ENCODE assay signal across 10 cellular contexts in the genomic region with DNA sequence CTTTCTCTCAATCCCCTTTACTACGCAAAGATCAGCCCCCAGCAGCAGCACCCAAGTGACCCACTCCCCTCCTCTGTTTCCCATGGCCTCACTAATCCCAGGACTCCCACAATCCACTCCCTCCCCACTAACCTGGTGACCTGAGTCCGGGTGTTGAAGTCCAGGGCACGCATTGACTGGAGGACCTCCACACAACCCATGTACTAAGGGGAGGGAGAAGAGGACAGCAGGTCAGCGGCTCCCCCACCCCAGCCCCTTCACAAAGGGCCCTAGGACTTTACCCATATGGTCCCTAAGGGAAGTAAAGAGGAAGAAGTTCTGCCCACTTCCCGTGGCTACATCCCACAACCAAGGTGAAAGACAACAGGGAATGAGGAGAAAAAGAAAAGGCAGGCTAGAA. TPM values are rescaled to one million over a fixed set of nuclear protein-coding genes. Genes with fewer than 3 reads are reported as not detected.
DNase-seq lines count a peak whose midpoint lies in the region; ATAC-seq, FAIRE-seq and TF ChIP-seq lines count a peak whose summit lies in the region.
"Had no signal": no experiment of that assay in that cellular context is flagged by ENCODE, and none has a peak within 500 bp of the region (broad histone marks: within the 10 kb centered on the region; RNA-seq: fewer than 3 reads in every experiment).

No MANE protein-coding gene starts in this region.

- intact Hi-C loops in activated CD8-positive, alpha-beta T cell treated with anti-CD3 and anti-CD28 coated beads for 36 hours (cut with micrococcal nuclease): no loop called here

- peaks cover 61% of the 10 kb centered on the region for H3K4me1 ChIP-seq in skeletal muscle satellite cell (ENCODE audit: control insufficient read depth, insufficient read depth, low read length)

- H3K27me3 ChIP-seq in skeletal muscle satellite cell (ENCODE audit: control insufficient read depth, insufficient read depth, low read length): no peaks in the 10 kb centered on the region

- no peaks in the 10 kb centered on the region for H3K9me3 ChIP-seq in skeletal muscle satellite cell (replicated peaks; ENCODE audit: low read length)

- no peak for TF ChIP-seq CTCF in activated CD8-positive, alpha-beta T cell treated with anti-CD3 and anti-CD28 coated beads for 36 hours (IDR thresholded peaks at IDR 0.05)
- no peak for TF ChIP-seq CTCF in glutamatergic neuron (IDR thresholded peaks at IDR 0.05; ENCODE audit: partially characterized antibody, unreplicated experiment)

- POLR2A ChIA-PET in activated CD8-positive, alpha-beta T cell treated with anti-CD3 and anti-CD28 coated beads for 36 hours (lab: Charles Lee): interaction anchor here (0.9 kb wide), 1 partner anchor 13 kb away, joined by 3 read pairs; a partner anchor contains a TSS

- H3K4me2 ChIP-seq in skeletal muscle satellite cell (ENCODE audit: low read length): peak overlapping the region; percentile 97

- no peak overlapping the region for H3K4me3 Mint-ChIP-seq in activated CD8-positive, alpha-beta T cell treated with anti-CD3 and anti-CD28 coated beads for 36 hours
- peak overlapping the region; percentile 98 for H3K4me3 Mint-ChIP-seq in glutamatergic neuron (ENCODE audit: unreplicated experiment)

- H3K36me3 ChIP-seq in skeletal muscle satellite cell (ENCODE audit: insufficient read depth, low read length): peaks cover 43% of the 10 kb centered on the region

- no peak for FAIRE-seq in H54 (lab: Jason Lieb, UNC)
- FAIRE-seq: GM18507 had no signal

- DNase-seq in H54 (ENCODE audit: insufficient read length, low spot score) (no peak), glutamatergic neuron (no peak), EL (no peak)
- no peak for DNase-seq in activated CD8-positive, alpha-beta T cell treated with anti-CD3 and anti-CD28 coated beads for 36 hours
- DNase-seq: central memory CD4-positive, alpha-beta T cell had no signal

- no peaks in the 10 kb centered on the region for H3K27me3 Mint-ChIP-seq in activated CD8-positive, alpha-beta T cell treated with anti-CD3 and anti-CD28 coated beads for 36 hours
- H3K27me3 Mint-ChIP-seq in glutamatergic neuron (ENCODE audit: unreplicated experiment): peaks cover 9% of the 10 kb centered on the region

- H3K4me3 ChIP-seq in skeletal muscle satellite cell (ENCODE audit: low read length): peak overlapping the region; percentile 84

- H3K9me3 Mint-ChIP-seq in activated CD8-positive, alpha-beta T cell treated with anti-CD3 and anti-CD28 coated beads for 36 hours: no peaks in the 10 kb centered on the region
- H3K9me3 Mint-ChIP-seq in glutamatergic neuron (ENCODE audit: unreplicated experiment): peaks cover 7% of the 10 kb centered on the region

- peak overlapping the region; percentile 94 for H3K9ac ChIP-seq in skeletal muscle satellite cell (ENCODE audit: low read depth, low read length)

- peaks cover 27% of the 10 kb centered on the region for H3K4me1 Mint-ChIP-seq in activated CD8-positive, alpha-beta T cell treated with anti-CD3 and anti-CD28 coated beads for 36 hours (ENCODE audit: low read depth)
- H3K4me1 Mint-ChIP-seq in glutamatergic neuron (ENCODE audit: low read depth, unreplicated experiment): peaks cover 31% of the 10 kb centered on the region

- CTCF ChIA-PET in activated CD8-positive, alpha-beta T cell treated with anti-CD3 and anti-CD28 coated beads for 36 hours (lab: Charles Lee): interaction anchor here (1.3 to 6.5 kb wide), 4 partner anchors 8 to 82 kb away, joined by 3 to 34 read pairs (median 18); a partner anchor contains a TSS

- H3K27ac Mint-ChIP-seq in activated CD8-positive, alpha-beta T cell treated with anti-CD3 and anti-CD28 coated beads for 36 hours: peak overlapping the region; percentile 69
- peak overlapping the region; percentile 94 for H3K27ac Mint-ChIP-seq in glutamatergic neuron (ENCODE audit: unreplicated experiment)

- H3K36me3 Mint-ChIP-seq in activated CD8-positive, alpha-beta T cell treated with anti-CD3 and anti-CD28 coated beads for 36 hours (ENCODE audit: low read depth): peaks cover 20% of the 10 kb centered on the region
- no peaks in the 10 kb centered on the region for H3K36me3 Mint-ChIP-seq in glutamatergic neuron (ENCODE audit: unreplicated experiment)

- 0 out of 2 replicates have a peak, but pooled peaks have one; percentile 6 for TF ChIP-seq POLR2A in H54 (IDR thresholded peaks at IDR 0.05; ENCODE audit: low read depth, low read length)

- no peak for ATAC-seq in activated CD8-positive, alpha-beta T cell treated with anti-CD3 and anti-CD28 coated beads for 36 hours
- ATAC-seq in HG02588 (IDR thresholded peaks at IDR 0.05; ENCODE audit: unreplicated experiment): no peak
- no peak for ATAC-seq in HG02763 (IDR thresholded peaks at IDR 0.05; ENCODE audit: unreplicated experiment)
- no peak for ATAC-seq in GM19351 (IDR thresholded peaks at IDR 0.05; ENCODE audit: unreplicated experiment)

RNA-seq across cellular contexts. Expression of a gene that starts 1.3 kb away (rescaled TPM):
- 10 to 100 TPM; 32.3 to 34.2 TPM for total RNA-seq in activated CD8-positive, alpha-beta T cell treated with anti-CD3 and anti-CD28 coated beads for 36 hours
- 155 TPM for total RNA-seq in glutamatergic neuron (ENCODE audit: unreplicated experiment)
- 299 and 313 TPM in 2 replicates for total RNA-seq in skeletal muscle satellite cell (2012; rRNA removed)

RNA-seq across cellular contexts. Expression of a gene that starts 5.2 kb away (rescaled TPM):
- total RNA-seq in activated CD8-positive, alpha-beta T cell treated with anti-CD3 and anti-CD28 coated beads for 36 hours: 100 to 1,000 TPM; 172 to 173 TPM
- 22.8 TPM for total RNA-seq in glutamatergic neuron (ENCODE audit: unreplicated experiment)
- total RNA-seq in skeletal muscle satellite cell (2012; rRNA removed): 51.0 and 66.0 TPM in 2 replicates

RNA-seq across cellular contexts. Expression of a gene that starts 7.7 kb away (rescaled TPM):
- 10 to 100 TPM; 21.2 to 21.8 TPM for total RNA-seq in activated CD8-positive, alpha-beta T cell treated with anti-CD3 and anti-CD28 coated beads for 36 hours
- 32.7 TPM for total RNA-seq in glutamatergic neuron (ENCODE audit: unreplicated experiment)
- total RNA-seq in skeletal muscle satellite cell (2012; rRNA removed): 8.1 and 14.2 TPM in 2 replicates

RNA-seq across cellular contexts. Expression of a gene that starts 13.3 kb away (rescaled TPM):
- total RNA-seq in activated CD8-positive, alpha-beta T cell treated with anti-CD3 and anti-CD28 coated beads for 36 hours: 10 to 100 TPM; 17.7 to 19.4 TPM
- 29.9 TPM for total RNA-seq in glutamatergic neuron (ENCODE audit: unreplicated experiment)
- total RNA-seq in skeletal muscle satellite cell (2012; rRNA removed): 12.5 and 15.0 TPM in 2 replicates

RNA-seq across cellular contexts. Expression of a gene that starts 13.9 kb away (rescaled TPM):
- total RNA-seq in activated CD8-positive, alpha-beta T cell treated with anti-CD3 and anti-CD28 coated beads for 36 hours: 10 to 100 TPM; 31.5 to 32.9 TPM
- 68.8 TPM for total RNA-seq in glutamatergic neuron (ENCODE audit: unreplicated experiment)
- total RNA-seq in skeletal muscle satellite cell (2012; rRNA removed): 26.9 and 27.1 TPM in 2 replicates
